In genomic region chr2:226327830-226328229, GRCh38 we compare ENCODE assay signal across 26 cellular contexts.
DNase-seq lines count a peak whose midpoint lies in the region; ATAC-seq and TF ChIP-seq lines count a peak whose summit lies in the region.
"Had no signal": no experiment of that assay in that cellular context is flagged by ENCODE, and none has a peak within 500 bp of the region (broad histone marks: within the 10 kb centered on the region; RNA-seq: fewer than 3 reads in every experiment).

No MANE protein-coding gene starts in this region.

- DNase-seq in activated CD4-positive, alpha-beta T cell treated with anti-CD3 and anti-CD28 coated beads, Interleukin-2, amount 10 ng/mL, durations not matched to agents 24 days and 14 days: peak; percentile 6
- no peak for DNase-seq in activated CD4-positive, alpha-beta T cell treated with anti-CD3 and anti-CD28 coated beads, Interleukin-2, amount 50 U/mL, for 4 hours
- DNase-seq in PC-9: peak; percentile 7 to 80
- peak; percentile 90 for DNase-seq in mammary epithelial cell
- peak; percentile 18 for DNase-seq in kidney tubule cell (ENCODE audit: low spot score)
- no peak for DNase-seq in HUDEP-2 (lab: John Stamatoyannopoulos, UW; ENCODE audit: unreplicated experiment in 76 of 76)
- no peak for DNase-seq in HPDE6-E6E7 (ENCODE audit: extremely low spot score)
- DNase-seq: Caco-2; CD8-positive, alpha-beta T cell; DMS 273 treated with DMSO at 0.1 percent for 48 hours; DMS79; IMR-90; KG1; NCI-H1092 treated with DMSO at 0.1 percent for 48 hours; NCI-H1436 treated with DMSO at 0.1 percent for 48 hours; NCI-H187 treated with DMSO at 0.1 percent for 48 hours; NCI-H2171 treated with DMSO at 0.1 percent for 48 hours; NCI-H526 treated with DMSO at 0.1 percent for 48 hours; Peyer's patch; SJCRH30 had no signal

- H3K9me3 Mint-ChIP-seq in activated CD4-positive, alpha-beta T cell treated with anti-CD3 and anti-CD28 coated beads, Interleukin-2, amount 10 ng/mL, durations not matched to agents 24 days and 14 days: no peaks in the 10 kb centered on the region
- H3K9me3 Mint-ChIP-seq: CD8-positive, alpha-beta T cell had no signal

- peaks cover 2% of the 10 kb centered on the region for H3K27me3 Mint-ChIP-seq in activated CD4-positive, alpha-beta T cell treated with anti-CD3 and anti-CD28 coated beads, Interleukin-2, amount 10 ng/mL, durations not matched to agents 24 days and 14 days

- no peak overlapping the region for H3K4me3 Mint-ChIP-seq in activated CD4-positive, alpha-beta T cell treated with anti-CD3 and anti-CD28 coated beads, Interleukin-2, amount 10 ng/mL, durations not matched to agents 24 days and 14 days
- H3K4me3 Mint-ChIP-seq: B cell; CD8-positive, alpha-beta T cell had no signal

- BruUV-seq in PC-9 (replicated peaks; lab: Mats Ljungman, UMichigan): no TSS peak
- no TSS peak for BruUV-seq in mammary epithelial cell (replicated peaks; lab: Mats Ljungman, UMichigan)

- H3K4me3 ChIP-seq in PC-9: no peak overlapping the region
- no peak overlapping the region for H3K4me3 ChIP-seq in mammary epithelial cell (replicated peaks in 1 of 3; ENCODE audit: insufficient read depth in 1 of 3, low read depth in 2 of 3, low read length in 3 of 3)
- H3K4me3 ChIP-seq: Peyer's patch, SJCRH30 had no signal

- TF ChIP-seq CTCF in PC-9 (conservative IDR thresholded peaks at IDR 0.05) (no peak), mammary epithelial cell (conservative IDR thresholded peaks at IDR 0.05 in 1 of 2, IDR thresholded peaks at IDR 0.05 in 1 of 2; ENCODE audit: extremely low read depth in 1 of 2, insufficient read depth in 1 of 2, low read depth in 1 of 2, low read length in 2 of 2) (no peak)

- H3K27ac ChIP-seq in PC-9 (peak overlapping the region; percentile 30), mammary epithelial cell (ENCODE audit: insufficient read depth, low read depth, low read length) (no peak overlapping the region)
- H3K27ac ChIP-seq: 22Rv1, C4-2B, Peyer's patch, SJCRH30 had no signal

- no peak for ATAC-seq in GM18907 (IDR thresholded peaks at IDR 0.05; ENCODE audit: unreplicated experiment)
- ATAC-seq: CD8-positive, alpha-beta T cell; Right ventricle myocardium inferior; SK-N-SH treated with all-trans-retinoic acid at 6 μM for 48 hours had no signal

- H3K27ac Mint-ChIP-seq in activated CD4-positive, alpha-beta T cell treated with anti-CD3 and anti-CD28 coated beads, Interleukin-2, amount 10 ng/mL, durations not matched to agents 24 days and 14 days: no peak overlapping the region
- H3K27ac Mint-ChIP-seq: B cell; CD8-positive, alpha-beta T cell had no signal

- H3K9me2 ChIP-seq in PC-9 (ENCODE audit: insufficient read depth): no peaks in the 10 kb centered on the region

- H3K4me1 ChIP-seq in PC-9 (replicated peaks; ENCODE audit: insufficient read depth) (no peaks in the 10 kb centered on the region), mammary epithelial cell (ENCODE audit: insufficient read depth, low read length) (peaks cover 12% of the 10 kb centered on the region)
- H3K4me1 ChIP-seq: Caco-2, Peyer's patch had no signal

- in situ Hi-C loops in mammary epithelial cell (cut with MboI; ENCODE audit: low sequenced_read_pairs in 2 of 2): no loop called here

- H3K9me3 ChIP-seq in PC-9 (ENCODE audit: insufficient read depth, low read depth) (peaks cover 5% of the 10 kb centered on the region; the same call in 1 of the 2 replicates), mammary epithelial cell (replicated peaks; ENCODE audit: insufficient read depth, low read length) (no peaks in the 10 kb centered on the region)
- H3K9me3 ChIP-seq: Caco-2, Peyer's patch had no signal

- peaks cover 7% of the 10 kb centered on the region; the same call in 1 of the 2 replicates for H3F3A ChIP-seq in PC-9 (ENCODE audit: insufficient read depth, low read depth)

- no peaks in the 10 kb centered on the region for H3K4me1 Mint-ChIP-seq in activated CD4-positive, alpha-beta T cell treated with anti-CD3 and anti-CD28 coated beads, Interleukin-2, amount 10 ng/mL, durations not matched to agents 24 days and 14 days
- H3K4me1 Mint-ChIP-seq: B cell had no signal

- no peak overlapping the region for H3K9ac ChIP-seq in mammary epithelial cell (ENCODE audit: insufficient read depth, low read length)

- dilution Hi-C loops in mammary epithelial cell (cut with HindIII; ENCODE audit: low sequenced_read_pairs): no loop called here

- no peaks in the 10 kb centered on the region for H3K79me2 ChIP-seq in PC-9 (ENCODE audit: low read depth)
- H3K79me2 ChIP-seq in mammary epithelial cell (ENCODE audit: insufficient read depth, low read length): no peaks in the 10 kb centered on the region

- H3K27me3 ChIP-seq in PC-9 (ENCODE audit: insufficient read depth, low read depth) (no peaks in the 10 kb centered on the region), mammary epithelial cell (ENCODE audit: insufficient read depth, low read length) (no peaks in the 10 kb centered on the region)
- H3K27me3 ChIP-seq: Peyer's patch, SJCRH30 had no signal

- H3K4me2 ChIP-seq in PC-9: no peak overlapping the region
- H3K4me2 ChIP-seq in mammary epithelial cell (ENCODE audit: insufficient read depth, low read depth, low read length): no peak overlapping the region

- no peaks in the 10 kb centered on the region for H3K36me3 Mint-ChIP-seq in activated CD4-positive, alpha-beta T cell treated with anti-CD3 and anti-CD28 coated beads, Interleukin-2, amount 10 ng/mL, durations not matched to agents 24 days and 14 days (ENCODE audit: low read depth)
- H3K36me3 Mint-ChIP-seq: CD8-positive, alpha-beta T cell had no signal

- no peaks in the 10 kb centered on the region for H3K36me3 ChIP-seq in PC-9 (ENCODE audit: low read depth)
- no peaks in the 10 kb centered on the region for H3K36me3 ChIP-seq in mammary epithelial cell (ENCODE audit: insufficient read depth, low read length)
- H3K36me3 ChIP-seq: Peyer's patch, SJCRH30 had no signal

- POLR2A ChIA-PET in PC-9 (lab: Charles Lee; ENCODE audit: unreplicated experiment): interaction anchor here (0.5 to 0.6 kb wide), 3 partner anchors 75 to 462 kb away, joined by 4 to 13 read pairs (median 6); no protein-coding TSS in a partner anchor

- CTCF ChIA-PET in PC-9 (lab: Charles Lee): interaction anchor here (1.0 kb wide), 1 partner anchor 103 kb away, joined by 7 read pairs; no protein-coding TSS in a partner anchor
- CTCF ChIA-PET in mammary epithelial cell (lab: Charles Lee; ENCODE audit: low non-redundant PET): no interaction called here

- 40% methylated on average over 4 of the region's 4 CpGs for WGBS in mammary epithelial cell (ENCODE audit: low coverage, missing lambda C conversion rate)

- H2AFZ ChIP-seq in PC-9: no peak overlapping the region
- H2AFZ ChIP-seq in mammary epithelial cell (ENCODE audit: low read depth, low read length): no peak overlapping the region

- intact Hi-C loops in activated CD4-positive, alpha-beta T cell treated with anti-CD3 and anti-CD28 coated beads, Interleukin-2, amount 10 ng/mL, durations not matched to agents 24 days and 14 days (cut with micrococcal nuclease): no loop called here
- intact Hi-C loops in PC-9 (cut with micrococcal nuclease; ENCODE audit: unreplicated experiment): no loop called here
- intact Hi-C loops in mammary epithelial cell (cut with micrococcal nuclease): no loop called here

- H4K20me1 ChIP-seq in PC-9 (ENCODE audit: insufficient read depth) (no peaks in the 10 kb centered on the region), mammary epithelial cell (ENCODE audit: insufficient read depth, low read length) (no peaks in the 10 kb centered on the region)

Comparison
In these comparisons a context has a peak if more than half of its experiments do, and no peak if none do; other contexts are left out.
1. DNase-seq: peak in activated CD4-positive, alpha-beta T cell treated with anti-CD3 and anti-CD28 coated beads, Interleukin-2, amount 10 ng/mL, durations not matched to agents 24 days and 14 days (single experiment), PC-9 (2 of 2), mammary epithelial cell (single experiment) and kidney tubule cell (single experiment); none in activated CD4-positive, alpha-beta T cell treated with anti-CD3 and anti-CD28 coated beads, Interleukin-2, amount 50 U/mL, for 4 hours (0 of 2), HUDEP-2 (0 of 76) and HPDE6-E6E7 (single experiment).